In genomic region chr16:84925773-84926372, GRCh38 we compare ENCODE assay signal across 12 cellular contexts.
"Had no signal": no experiment of that assay in that cellular context is flagged by ENCODE, and none has a peak within 500 bp of the region (broad histone marks: within the 10 kb centered on the region; RNA-seq: fewer than 3 reads in every experiment).

No MANE protein-coding gene starts in this region.

- H3K27me3 ChIP-seq: neural progenitor cell, pancreas, thyroid gland had no signal

- H3K27ac Mint-ChIP-seq: activated CD8-positive, alpha-beta T cell treated with anti-CD3 and anti-CD28 coated beads, Interleukin-2, amount 10 ng/mL, durations not matched to agents 7 days and 5 days; activated naive CD4-positive, alpha-beta T cell treated with anti-CD3 and anti-CD28 coated beads, Interleukin-2, amount 50 U/mL, for 24 hours; dendritic cell treated with granulocyte-macrophage colony-stimulating factor and Interleukin-4, amounts not matched to agents 40 ng/mL and 50 ng/mL, for 4 days; neural progenitor cell; T-cell; T-helper 2 cell treated with Interferon-gamma antibody and Interleukin-4, amounts not matched to agents 5 μg/mL and 100 μg/mL, for 36 hours had no signal

- H3K27ac ChIP-seq: neural progenitor cell, pancreas, thyroid gland, WERI-Rb-1 had no signal

- H3K4me1 ChIP-seq: neural progenitor cell, pancreas had no signal

- H3K36me3 ChIP-seq: neural progenitor cell, pancreas, thyroid gland, WERI-Rb-1 had no signal

- DNase-seq: mesenchymal stem cell had no signal

- H3K4me2 ChIP-seq: neural progenitor cell had no signal

- H3K9ac ChIP-seq: neural progenitor cell had no signal

- H3K4me3 ChIP-seq: mucosa of descending colon, neural progenitor cell, pancreas, thyroid gland had no signal

- H2AFZ ChIP-seq: neural progenitor cell had no signal

- H3K27me3 Mint-ChIP-seq: activated naive CD4-positive, alpha-beta T cell treated with anti-CD3 and anti-CD28 coated beads, Interleukin-2, amount 50 U/mL, for 24 hours; dendritic cell treated with granulocyte-macrophage colony-stimulating factor and Interleukin-4, amounts not matched to agents 40 ng/mL and 50 ng/mL, for 4 days had no signal

- H3K9me3 ChIP-seq: mucosa of descending colon, pancreas, thyroid gland had no signal

- H3K4me3 Mint-ChIP-seq: activated CD8-positive, alpha-beta T cell treated with anti-CD3 and anti-CD28 coated beads, Interleukin-2, amount 10 ng/mL, durations not matched to agents 7 days and 5 days; activated naive CD4-positive, alpha-beta T cell treated with anti-CD3 and anti-CD28 coated beads, Interleukin-2, amount 50 U/mL, for 24 hours; brain; dendritic cell treated with granulocyte-macrophage colony-stimulating factor and Interleukin-4, amounts not matched to agents 40 ng/mL and 50 ng/mL, for 4 days; neural progenitor cell; T-cell; T-helper 2 cell treated with Interferon-gamma antibody and Interleukin-4, amounts not matched to agents 5 μg/mL and 100 μg/mL, for 36 hours had no signal

- H3K9me3 Mint-ChIP-seq: activated naive CD4-positive, alpha-beta T cell treated with anti-CD3 and anti-CD28 coated beads, Interleukin-2, amount 50 U/mL, for 24 hours; T-cell; T-helper 2 cell treated with Interferon-gamma antibody and Interleukin-4, amounts not matched to agents 5 μg/mL and 100 μg/mL, for 36 hours had no signal

- H3K36me3 Mint-ChIP-seq: activated naive CD4-positive, alpha-beta T cell treated with anti-CD3 and anti-CD28 coated beads, Interleukin-2, amount 50 U/mL, for 24 hours; brain; neural progenitor cell; T-cell had no signal
